ENCODE assay signal across 10 cellular contexts in genomic region chr5:108801776-108802175, GRCh38. TPM values are rescaled to one million over a fixed set of nuclear protein-coding genes. Genes with fewer than 3 reads are reported as not detected.
DNase-seq lines count a peak whose midpoint lies in the region; ATAC-seq, FAIRE-seq and TF ChIP-seq lines count a peak whose summit lies in the region.
"Had no signal": no experiment of that assay in that cellular context is flagged by ENCODE, and none has a peak within 500 bp of the region (broad histone marks: within the 10 kb centered on the region; RNA-seq: fewer than 3 reads in every experiment).

No MANE protein-coding gene starts in this region.

- no peaks in the 10 kb centered on the region for H3K27me3 ChIP-seq in BLaER1 treated with 17β-estradiol and CSF1 and Interleukin-3, amounts not matched to agents 10 nM and 100 nM
- no peaks in the 10 kb centered on the region for H3K27me3 ChIP-seq in astrocyte (ENCODE audit: insufficient read depth, low read length)

- H3K9ac ChIP-seq in BLaER1 treated with 17β-estradiol and CSF1 and Interleukin-3, amounts not matched to agents 10 nM and 100 nM, result 0 out of 22 replicates have a peak overlapping the region, but pooled peaks of 1 of the 11 experiments have one; percentile 11
- H3K9ac ChIP-seq in astrocyte (ENCODE audit: low read length), result peak overlapping the region; percentile 68

- no peak for TF ChIP-seq CTCF in astrocyte (IDR thresholded peaks at IDR 0.05; ENCODE audit: insufficient read depth, low read depth, low read length)
- TF ChIP-seq CTCF in type B pancreatic cell (conservative IDR thresholded peaks at IDR 0.05), result no peak

- CTCF ChIA-PET in activated CD8-positive, alpha-beta memory T cell treated with anti-CD3 and anti-CD28 coated beads, Interleukin-2, amount 10 ng/mL, durations not matched to agents 7 days and 5 days (lab: Charles Lee), result no interaction called here

- FAIRE-seq in astrocyte (lab: Jason Lieb, UNC), result peak; percentile 77

- H2AFZ ChIP-seq in astrocyte (ENCODE audit: low read depth, low read length), result no peak overlapping the region

- peaks cover 5 to 88% (median 19%) of the 10 kb centered on the region in 11 experiments; a peak in 17 of 22 replicates for H3K36me3 ChIP-seq in BLaER1 treated with 17β-estradiol and CSF1 and Interleukin-3, amounts not matched to agents 10 nM and 100 nM
- no peaks in the 10 kb centered on the region for H3K36me3 ChIP-seq in astrocyte (ENCODE audit: insufficient read depth, low read length)

- H3K27ac Mint-ChIP-seq in astrocyte (ENCODE audit: unreplicated experiment) (peak overlapping the region; percentile 99), type B pancreatic cell (no peak overlapping the region)
- H3K27ac Mint-ChIP-seq in activated CD8-positive, alpha-beta memory T cell treated with anti-CD3 and anti-CD28 coated beads, Interleukin-2, amount 10 ng/mL, durations not matched to agents 7 days and 5 days, result no peak overlapping the region
- H3K27ac Mint-ChIP-seq: effector memory CD8-positive, alpha-beta T cell had no signal

- no peak overlapping the region for H3K4me3 ChIP-seq in BLaER1 treated with 17β-estradiol and CSF1 and Interleukin-3, amounts not matched to agents 10 nM and 100 nM
- peak overlapping the region; percentile 27 for H3K4me3 ChIP-seq in astrocyte (ENCODE audit: insufficient read depth, low read depth, low read length)

- TF ChIP-seq EP300 in Ishikawa (IDR thresholded peaks at IDR 0.05; ENCODE audit: borderline replicate concordance), result no peak

- peaks cover 37 to 56% (median 45%) of the 10 kb centered on the region in 11 experiments for H3K9me3 ChIP-seq in BLaER1 treated with 17β-estradiol and CSF1 and Interleukin-3, amounts not matched to agents 10 nM and 100 nM (replicated peaks in 1 of 11)
- no peaks in the 10 kb centered on the region for H3K9me3 ChIP-seq in astrocyte (ENCODE audit: insufficient read depth, low read depth, low read length)

- H4K20me1 ChIP-seq in BLaER1 treated with 17β-estradiol and CSF1 and Interleukin-3, amounts not matched to agents 10 nM and 100 nM, result no peaks in the 10 kb centered on the region
- H4K20me1 ChIP-seq in astrocyte (ENCODE audit: insufficient read depth, low read length), result no peaks in the 10 kb centered on the region

- ATAC-seq in activated CD8-positive, alpha-beta memory T cell treated with anti-CD3 and anti-CD28 coated beads, Interleukin-2, amount 10 ng/mL, durations not matched to agents 7 days and 5 days, result no peak
- ATAC-seq: effector memory CD8-positive, alpha-beta T cell had no signal

- no peak for TF ChIP-seq RAD21 in Ishikawa (IDR thresholded peaks at IDR 0.05; ENCODE audit: low read depth)

- H3K27ac ChIP-seq in BLaER1 treated with 17β-estradiol and CSF1 and Interleukin-3, amounts not matched to agents 10 nM and 100 nM, result peak overlapping the region in 3 of 11 experiments; percentile 33 to 50 (median 41); a peak in 5 of 22 replicates
- H3K27ac ChIP-seq in astrocyte (ENCODE audit: low read depth, low read length), result peak overlapping the region; percentile 77

- H3K4me1 Mint-ChIP-seq in astrocyte (ENCODE audit: low read depth, unreplicated experiment), result peaks cover 7% of the 10 kb centered on the region
- no peaks in the 10 kb centered on the region for H3K4me1 Mint-ChIP-seq in type B pancreatic cell (ENCODE audit: unreplicated experiment)
- H3K4me1 Mint-ChIP-seq in activated CD8-positive, alpha-beta memory T cell treated with anti-CD3 and anti-CD28 coated beads, Interleukin-2, amount 10 ng/mL, durations not matched to agents 7 days and 5 days, result no peaks in the 10 kb centered on the region

- no peak overlapping the region for H3K4me3 Mint-ChIP-seq in astrocyte (ENCODE audit: unreplicated experiment)
- H3K4me3 Mint-ChIP-seq in type B pancreatic cell, result no peak overlapping the region
- H3K4me3 Mint-ChIP-seq in activated CD8-positive, alpha-beta memory T cell treated with anti-CD3 and anti-CD28 coated beads, Interleukin-2, amount 10 ng/mL, durations not matched to agents 7 days and 5 days, result no peak overlapping the region
- H3K4me3 Mint-ChIP-seq: effector memory CD8-positive, alpha-beta T cell had no signal

- peaks cover 43% of the 10 kb centered on the region for H3K79me2 ChIP-seq in astrocyte (ENCODE audit: insufficient read depth, low read length)

- H3K36me3 Mint-ChIP-seq in astrocyte (ENCODE audit: low read depth, unreplicated experiment) (peaks cover 12% of the 10 kb centered on the region), type B pancreatic cell (peaks cover 52% of the 10 kb centered on the region)
- peaks cover 18% of the 10 kb centered on the region for H3K36me3 Mint-ChIP-seq in activated CD8-positive, alpha-beta memory T cell treated with anti-CD3 and anti-CD28 coated beads, Interleukin-2, amount 10 ng/mL, durations not matched to agents 7 days and 5 days

- peak; percentile 95 for DNase-seq in astrocyte (ENCODE audit: low read depth)
- peak; percentile 80 to 94 for DNase-seq in lung microvascular endothelial cell (ENCODE audit: low read depth in 2 of 2)
- DNase-seq in type B pancreatic cell (ENCODE audit: extremely low spot score, unreplicated experiment), result no peak
- no peak for DNase-seq in DMS 273 treated with DMSO at 0.1 percent for 48 hours (lab: John Stamatoyannopoulos, UW)
- DNase-seq in activated CD4-positive, alpha-beta T cell treated with anti-CD3 and anti-CD28 coated beads for 1 hour, result no peak
- DNase-seq in activated CD8-positive, alpha-beta memory T cell treated with anti-CD3 and anti-CD28 coated beads, Interleukin-2, amount 10 ng/mL, durations not matched to agents 7 days and 5 days, result no peak
- DNase-seq: activated CD8-positive, alpha-beta memory T cell treated with anti-CD3 and anti-CD28 coated beads for 24 hours; effector memory CD8-positive, alpha-beta T cell had no signal

- H3K4me1 ChIP-seq in BLaER1 treated with 17β-estradiol and CSF1 and Interleukin-3, amounts not matched to agents 10 nM and 100 nM, result peaks cover 0 to 32% (median 3%) of the 10 kb centered on the region in 10 experiments; a peak in 9 of 20 replicates
- peaks cover 17% of the 10 kb centered on the region for H3K4me1 ChIP-seq in astrocyte (ENCODE audit: insufficient read depth, low read length)

- H3K9me3 Mint-ChIP-seq in astrocyte (ENCODE audit: unreplicated experiment), result peaks cover 20% of the 10 kb centered on the region
- H3K9me3 Mint-ChIP-seq in type B pancreatic cell, result peaks cover 9% of the 10 kb centered on the region
- peaks cover 7% of the 10 kb centered on the region for H3K9me3 Mint-ChIP-seq in activated CD8-positive, alpha-beta memory T cell treated with anti-CD3 and anti-CD28 coated beads, Interleukin-2, amount 10 ng/mL, durations not matched to agents 7 days and 5 days (ENCODE audit: low read depth)

- H3K27me3 Mint-ChIP-seq in astrocyte (ENCODE audit: low read depth, unreplicated experiment) (no peaks in the 10 kb centered on the region), type B pancreatic cell (no peaks in the 10 kb centered on the region)
- no peaks in the 10 kb centered on the region for H3K27me3 Mint-ChIP-seq in activated CD8-positive, alpha-beta memory T cell treated with anti-CD3 and anti-CD28 coated beads, Interleukin-2, amount 10 ng/mL, durations not matched to agents 7 days and 5 days
- H3K27me3 Mint-ChIP-seq: effector memory CD8-positive, alpha-beta T cell had no signal

- peak overlapping the region in 6 of 11 experiments; percentile 6 to 59 (median 40); a peak in 9 of 22 replicates for H3K4me2 ChIP-seq in BLaER1 treated with 17β-estradiol and CSF1 and Interleukin-3, amounts not matched to agents 10 nM and 100 nM
- peak overlapping the region; percentile 74 for H3K4me2 ChIP-seq in astrocyte (ENCODE audit: low read length)

TF ChIP-seq in Ishikawa, 13 proteins besides CTCF, POLR2A, EP300 and RAD21:
- TF ChIP-seq EGR1 (IDR thresholded peaks at IDR 0.05) (no peak), CEBPB (IDR thresholded peaks at IDR 0.05) (peak; percentile 46; the same call in 1 of the 2 replicates)

RNA-seq across cellular contexts. Expression of gene FER, which starts 54.1 kb away (rescaled TPM):
- total RNA-seq in astrocyte (14.9 and 21.6 TPM in 2 replicates), lung microvascular endothelial cell (10.0 and 18.3 TPM in 2 replicates), type B pancreatic cell (ENCODE audit: low replicate concordance) (26.3 and 29.7 TPM in 2 replicates)
- 10 to 100 TPM in 1 of 2 experiments, 1 to 10 TPM in 1; 9.0 to 11.7 TPM for total RNA-seq in activated CD8-positive, alpha-beta memory T cell treated with anti-CD3 and anti-CD28 coated beads, Interleukin-2, amount 10 ng/mL, durations not matched to agents 7 days and 5 days

Comparison
In these comparisons a context has a peak if more than half of its experiments do, and no peak if none do; other contexts are left out.
1. DNase-seq: peak in astrocyte (single experiment) and lung microvascular endothelial cell (2 of 2); none in type B pancreatic cell (single experiment), DMS 273 treated with DMSO at 0.1 percent for 48 hours (single experiment), activated CD4-positive, alpha-beta T cell treated with anti-CD3 and anti-CD28 coated beads for 1 hour (single experiment) and activated CD8-positive, alpha-beta memory T cell treated with anti-CD3 and anti-CD28 coated beads, Interleukin-2, amount 10 ng/mL, durations not matched to agents 7 days and 5 days (single experiment).